Comparison of ENCODE assay signal across 30 cellular contexts in genomic region chrX:23062359-23062758, GRCh38.
"Had no signal": no experiment of that assay in that cellular context is flagged by ENCODE, and none has a peak within 500 bp of the region (broad histone marks: within the 10 kb centered on the region; RNA-seq: fewer than 3 reads in every experiment).

No MANE protein-coding gene starts in this region.

- H3K9me3 ChIP-seq: adrenal gland, body of pancreas, SJSA1, SK-N-SH had no signal

- H3K27ac ChIP-seq: adrenal gland, body of pancreas, SJSA1, VCaP had no signal

- H3K4me3 ChIP-seq: adrenal gland, body of pancreas, SJSA1 had no signal

- H3K27me3 ChIP-seq: adrenal gland, body of pancreas, SJSA1 had no signal

- H3K4me1 ChIP-seq: adrenal gland, body of pancreas, SJSA1 had no signal

- DNase-seq: activated B cell treated with CpG ODN at 0.5 μM for 24 hours; activated CD4-positive, alpha-beta memory T cell treated with anti-CD3 and anti-CD28 coated beads, Interleukin-2, amount 10 ng/mL, durations not matched to agents 7 days and 5 days; activated CD4-positive, alpha-beta T cell treated with anti-CD3 and anti-CD28 coated beads for 4 hours; activated CD4-positive, CD25-positive, alpha-beta regulatory T cell treated with anti-CD3 and anti-CD28 coated beads, Interleukin-2, amount 50 U/mL, for 72 hours; activated CD8-positive, alpha-beta memory T cell treated with anti-CD3 and anti-CD28 coated beads for 24 hours; activated effector memory CD4-positive, alpha-beta T cell treated with anti-CD3 and anti-CD28 coated beads, Interleukin-2, amount 50 U/mL, for 16 hours; activated naive CD4-positive, alpha-beta T cell; activated naive CD4-positive, alpha-beta T cell treated with anti-CD3 and anti-CD28 coated beads, Interleukin-2, amount 50 U/mL, for 16 hours; activated naive CD8-positive, alpha-beta T cell treated with anti-CD3 and anti-CD28 coated beads, Interleukin-2, amount 10 ng/mL, durations not matched to agents 7 days and 5 days; activated T-cell treated with anti-CD3 and anti-CD28 coated beads, Interleukin-2, amount 50 U/mL, for 1 hour; activated T-cell treated with anti-CD3 and anti-CD28 coated beads, Interleukin-2, amount 50 U/mL, for 72 hours; adrenal gland; body of pancreas; central memory CD4-positive, alpha-beta T cell; KG1; NCI-H1048; NCI-H1105 treated with DMSO at 0.1 percent for 48 hours; NCI-H1436; NCI-H1694; NCI-H1930; NCI-H2081 treated with DMSO at 0.1 percent for 48 hours; NCI-H226; NCI-H524 treated with DMSO at 0.1 percent for 48 hours; NCI-H748 treated with DMSO at 0.1 percent for 48 hours; NK-92 treated with Interleukin-12 subunit alpha and Interleukin-12 subunit beta, amount 100 ng/mL, for 24 hours; RPMI8226; SHP77 treated with DMSO at 0.1 percent for 48 hours; SK-N-SH had no signal

- H3K36me3 ChIP-seq: adrenal gland, SJSA1 had no signal
